In genomic region chr7:74242122-74242443, GRCh38 we compare ENCODE assay signal across 14 cellular contexts.
"Had no signal": no experiment of that assay in that cellular context is flagged by ENCODE, and none has a peak within 500 bp of the region (broad histone marks: within the 10 kb centered on the region; RNA-seq: fewer than 3 reads in every experiment).

No MANE protein-coding gene starts in this region.

- H3K27me3 Mint-ChIP-seq: activated CD4-positive, alpha-beta memory T cell treated with anti-CD3 and anti-CD28 coated beads for 36 hours; activated CD8-positive, alpha-beta memory T cell treated with anti-CD3 and anti-CD28 coated beads, Interleukin-2, amount 10 ng/mL, durations not matched to agents 7 days and 5 days; central memory CD8-positive, alpha-beta T cell had no signal

- DNase-seq: activated CD4-positive, alpha-beta memory T cell treated with anti-CD3 and anti-CD28 coated beads for 36 hours; activated CD4-positive, alpha-beta T cell treated with anti-CD3 and anti-CD28 coated beads for 4 hours; activated CD8-positive, alpha-beta memory T cell treated with anti-CD3 and anti-CD28 coated beads, Interleukin-2, amount 10 ng/mL, durations not matched to agents 7 days and 5 days; brain microvascular endothelial cell; colonic mucosa; erythroblast; lower lobe of right lung; stimulated activated CD4-positive, alpha-beta T cell treated with anti-CD3 and anti-CD28 coated beads, Interleukin-1b, Interleukin-23, amount 100 ng/mL, for 48 hours; stimulated activated CD8-positive, alpha-beta memory T cell treated with anti-CD3 and anti-CD28 coated beads, Interleukin-4, amount 100 ng/mL, for 48 hours; stimulated activated naive CD8-positive, alpha-beta T cell treated with anti-CD3 and anti-CD28 coated beads, Interleukin-15, Interleukin-2, amounts not matched to agents 100 U/mL and 50 U/mL, for 24 hours had no signal

- H3K4me1 Mint-ChIP-seq: WTC11 had no signal

- H3K27me3 ChIP-seq: brain microvascular endothelial cell, colonic mucosa, tibial artery had no signal

- H3K4me3 Mint-ChIP-seq: activated CD4-positive, alpha-beta memory T cell treated with anti-CD3 and anti-CD28 coated beads for 36 hours; activated CD8-positive, alpha-beta memory T cell treated with anti-CD3 and anti-CD28 coated beads, Interleukin-2, amount 10 ng/mL, durations not matched to agents 7 days and 5 days; central memory CD8-positive, alpha-beta T cell; nephron; WTC11 had no signal

- H3K27ac Mint-ChIP-seq: activated CD4-positive, alpha-beta memory T cell treated with anti-CD3 and anti-CD28 coated beads for 36 hours; activated CD8-positive, alpha-beta memory T cell treated with anti-CD3 and anti-CD28 coated beads, Interleukin-2, amount 10 ng/mL, durations not matched to agents 7 days and 5 days; WTC11 had no signal

- H3K9me3 Mint-ChIP-seq: activated CD4-positive, alpha-beta memory T cell treated with anti-CD3 and anti-CD28 coated beads for 36 hours; central memory CD8-positive, alpha-beta T cell; nephron; WTC11 had no signal

- H3K36me3 ChIP-seq: colonic mucosa had no signal

- H3K4me1 ChIP-seq: colonic mucosa, tibial artery had no signal

- H3K9me3 ChIP-seq: colonic mucosa, lower lobe of right lung, tibial artery had no signal

- H3K27ac ChIP-seq: brain microvascular endothelial cell, colonic mucosa, tibial artery had no signal

- ATAC-seq: activated CD8-positive, alpha-beta memory T cell treated with anti-CD3 and anti-CD28 coated beads, Interleukin-2, amount 10 ng/mL, durations not matched to agents 7 days and 5 days; stimulated activated naive CD8-positive, alpha-beta T cell treated with anti-CD3 and anti-CD28 coated beads, Interleukin-15, Interleukin-2, amounts not matched to agents 100 U/mL and 50 U/mL, for 24 hours; WTC11 had no signal

- H3K4me3 ChIP-seq: colonic mucosa, lower lobe of right lung, tibial artery had no signal
